In the genomic region with DNA sequence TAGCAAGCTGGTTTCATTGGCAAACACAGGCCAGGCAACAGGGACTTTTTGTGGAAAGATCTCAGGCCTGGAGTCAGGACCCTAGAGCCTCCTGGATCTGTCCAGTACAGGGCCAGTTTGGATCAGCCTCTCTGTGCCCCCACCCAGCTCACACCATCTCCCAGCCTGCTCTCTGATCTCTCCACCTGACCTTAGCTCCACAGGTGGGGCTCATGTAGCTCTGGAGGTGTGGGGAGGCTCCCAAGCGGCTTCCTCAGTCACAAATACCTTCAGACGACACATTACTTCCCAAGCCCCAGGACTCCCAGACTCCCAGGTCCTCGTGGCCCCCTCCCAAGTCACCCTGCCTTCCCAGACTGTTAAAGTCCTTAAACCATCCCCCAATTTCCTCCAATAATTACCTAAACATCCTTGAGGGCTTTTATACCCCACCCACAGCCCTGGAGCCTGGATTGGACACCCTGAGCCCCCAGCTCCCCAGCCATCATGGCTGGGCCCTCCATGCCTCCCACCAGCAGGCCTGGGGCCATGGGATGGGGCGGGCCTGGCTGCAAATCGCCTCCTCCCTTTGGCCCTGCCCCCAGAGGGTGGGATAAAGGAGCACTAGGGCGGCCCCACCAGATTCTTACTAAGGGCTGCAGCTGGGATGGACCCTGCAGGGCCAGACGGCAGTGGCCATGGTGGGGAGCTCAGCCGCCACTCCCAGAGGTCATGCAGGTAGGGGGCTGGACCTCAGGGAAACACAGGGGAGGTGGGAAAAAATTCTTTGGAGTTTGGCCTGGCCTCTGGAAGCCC, we compare ENCODE assay signal across 25 cellular contexts. TPM values are rescaled to one million over a fixed set of nuclear protein-coding genes. Genes with fewer than 3 reads are reported as not detected.
DNase-seq lines count a peak whose midpoint lies in the region; ATAC-seq and TF ChIP-seq lines count a peak whose summit lies in the region.
"Had no signal": no experiment of that assay in that cellular context is flagged by ENCODE, and none has a peak within 500 bp of the region (broad histone marks: within the 10 kb centered on the region; RNA-seq: fewer than 3 reads in every experiment).

No MANE protein-coding gene starts in this region.

- H3K27ac ChIP-seq in GM23338 (ENCODE audit: low read depth) = no peak overlapping the region
- no peak overlapping the region for H3K27ac ChIP-seq in IMR-90 (ENCODE audit: insufficient read depth, low read length)
- no peak overlapping the region for H3K27ac ChIP-seq in mesenchymal stem cell (ENCODE audit: low read length, poor library complexity, severe bottlenecking)
- H3K27ac ChIP-seq in stomach = no peak overlapping the region
- H3K27ac ChIP-seq in left ventricle myocardium inferior (replicated peaks) = no peak overlapping the region
- H3K27ac ChIP-seq: A549; BLaER1 treated with 17β-estradiol and CSF1 and Interleukin-3, amounts not matched to agents 10 nM and 100 nM; SJSA1 had no signal

- peaks cover 5% of the 10 kb centered on the region for H3K27me3 Mint-ChIP-seq in GM23338 (ENCODE audit: insufficient read depth, low read depth, poor library complexity)
- H3K27me3 Mint-ChIP-seq in glutamatergic neuron (ENCODE audit: unreplicated experiment) = no peaks in the 10 kb centered on the region
- H3K27me3 Mint-ChIP-seq: CD4-positive, alpha-beta memory T cell had no signal

- no peaks in the 10 kb centered on the region for H3K36me3 Mint-ChIP-seq in GM23338 (ENCODE audit: low read depth)
- H3K36me3 Mint-ChIP-seq in stimulated activated effector memory CD8-positive, alpha-beta T cell treated with anti-CD3 and anti-CD28 coated beads, Interleukin-12 subunit alpha, Interleukin-12 subunit beta, amount 100 ng/mL, for 72 hours = no peaks in the 10 kb centered on the region
- H3K36me3 Mint-ChIP-seq in glutamatergic neuron (ENCODE audit: unreplicated experiment) = no peaks in the 10 kb centered on the region
- H3K36me3 Mint-ChIP-seq: CD4-positive, alpha-beta memory T cell had no signal

- no peak overlapping the region for H3K56ac ChIP-seq in IMR-90 (ENCODE audit: extremely low read depth, insufficient read depth, low read length)

- no peak for TF ChIP-seq POLR2A in IMR-90 (IDR thresholded peaks at IDR 0.05; ENCODE audit: low read depth, low read length)
- TF ChIP-seq POLR2A in stomach (IDR thresholded peaks at IDR 0.05) = no peak

- H2BK120ac ChIP-seq in IMR-90 (ENCODE audit: low read depth, low read length) = peak overlapping the region; percentile 56
- H2BK120ac ChIP-seq in mesenchymal stem cell (ENCODE audit: low read depth, low read length) = no peak overlapping the region

- H3K4me3 Mint-ChIP-seq in GM23338 = no peak overlapping the region
- H3K4me3 Mint-ChIP-seq in stimulated activated effector memory CD8-positive, alpha-beta T cell treated with anti-CD3 and anti-CD28 coated beads, Interleukin-12 subunit alpha, Interleukin-12 subunit beta, amount 100 ng/mL, for 72 hours = no peak overlapping the region
- no peak overlapping the region for H3K4me3 Mint-ChIP-seq in glutamatergic neuron (ENCODE audit: unreplicated experiment)
- H3K4me3 Mint-ChIP-seq: CD4-positive, alpha-beta memory T cell had no signal

- H3K18ac ChIP-seq in IMR-90 (ENCODE audit: low read depth, low read length) = no peak overlapping the region
- H3K18ac ChIP-seq in mesenchymal stem cell (ENCODE audit: low read depth in 1 of 2, low read length in 2 of 2) = no peak overlapping the region

- H4K8ac ChIP-seq in IMR-90 (ENCODE audit: low read depth in 2 of 2, low read length in 2 of 2) (no peak overlapping the region), mesenchymal stem cell (ENCODE audit: low read length) (no peak overlapping the region)

- H2AK9ac ChIP-seq in IMR-90 (replicated peaks; ENCODE audit: low read depth, low read length, poor library complexity) = no peak overlapping the region

- CTCF ChIA-PET in IMR-90 (lab: Yijun Ruan, JAX) = interaction anchor here (0.6 kb wide), 1 partner anchor 17 kb away, joined by 3 read pairs; no protein-coding TSS in a partner anchor

- dilution Hi-C loops in IMR-90 (cut with HindIII; ENCODE audit: low sequenced_read_pairs, unreplicated experiment) = no loop called here

- peak overlapping the region; percentile 39; the same call in 1 of the 2 replicates for H4K91ac ChIP-seq in IMR-90 (ENCODE audit: insufficient read depth, low read depth, low read length)
- peak overlapping the region; percentile 15 for H4K91ac ChIP-seq in mesenchymal stem cell (ENCODE audit: low read length)

- H2BK5ac ChIP-seq in IMR-90 (ENCODE audit: low read depth, low read length, poor library complexity, severe bottlenecking) (no peak overlapping the region), mesenchymal stem cell (ENCODE audit: low read depth, low read length, poor library complexity, severe bottlenecking) (no peak overlapping the region)

- POLR2A ChIA-PET in IMR-90 (lab: Charles Lee; ENCODE audit: unreplicated experiment) = no interaction called here

- H2BK20ac ChIP-seq in IMR-90 (ENCODE audit: low read depth, low read length) = peak overlapping the region; percentile 49

- H2BK12ac ChIP-seq in mesenchymal stem cell (ENCODE audit: low read length in 2 of 2) = no peak overlapping the region

- no TSS peak for BruUV-seq in IMR-90 (replicated peaks; lab: Mats Ljungman, UMichigan)

- ATAC-seq in GM23338 = peak; percentile 60
- no peak for ATAC-seq in IMR-90 (ENCODE audit: low read depth)
- no peak for ATAC-seq in stimulated activated effector memory CD8-positive, alpha-beta T cell treated with anti-CD3 and anti-CD28 coated beads, Interleukin-12 subunit alpha, Interleukin-12 subunit beta, amount 100 ng/mL, for 72 hours
- ATAC-seq: A549 had no signal

- intact Hi-C loops in IMR-90 (cut with micrococcal nuclease) (no loop called here), stomach (cut with DNase I; ENCODE audit: low total_unique reads) (no loop called here), left ventricle myocardium inferior (cut with micrococcal nuclease) (no loop called here)

- TF ChIP-seq EP300 in stomach (IDR thresholded peaks at IDR 0.05) = no peak

- H2AK5ac ChIP-seq in IMR-90 (ENCODE audit: low read depth, low read length) = peak overlapping the region; percentile 1
- no peak overlapping the region for H2AK5ac ChIP-seq in mesenchymal stem cell (ENCODE audit: low read length, severe bottlenecking)

- peaks cover 3% of the 10 kb centered on the region for H3K9me1 ChIP-seq in IMR-90 (ENCODE audit: insufficient read depth, low read length)

- H2AFZ ChIP-seq in GM23338 = peak overlapping the region; percentile 56; the same call in 1 of the 2 replicates
- H2AFZ ChIP-seq in IMR-90 (replicated peaks; ENCODE audit: low read length, poor library complexity) = peak overlapping the region; percentile 61
- H2AFZ ChIP-seq in mesenchymal stem cell (ENCODE audit: low read depth, low read length) = no peak overlapping the region

- H2BK15ac ChIP-seq in IMR-90 (ENCODE audit: low read depth, low read length) (no peak overlapping the region), mesenchymal stem cell (ENCODE audit: low read depth, poor library complexity, severe bottlenecking) (no peak overlapping the region)

- no peak overlapping the region for H3K9ac ChIP-seq in IMR-90 (ENCODE audit: low read depth, low read length)
- no peak overlapping the region for H3K9ac ChIP-seq in mesenchymal stem cell (ENCODE audit: low read length)
- H3K9ac ChIP-seq: BLaER1 treated with 17β-estradiol and CSF1 and Interleukin-3, amounts not matched to agents 10 nM and 100 nM had no signal

- H3K79me1 ChIP-seq in IMR-90 (ENCODE audit: low read depth in 1 of 2, low read length in 2 of 2) = no peaks in the 10 kb centered on the region
- H3K79me1 ChIP-seq in mesenchymal stem cell (replicated peaks; ENCODE audit: low read length, poor library complexity, severe bottlenecking) = no peaks in the 10 kb centered on the region

- H3K27me3 ChIP-seq in GM23338 (ENCODE audit: insufficient read depth) (no peaks in the 10 kb centered on the region), IMR-90 (ENCODE audit: control insufficient read depth, insufficient read depth, low read length) (no peaks in the 10 kb centered on the region), mesenchymal stem cell (ENCODE audit: control insufficient read depth in 1 of 2, insufficient read depth in 1 of 2, low read length in 2 of 2) (no peaks in the 10 kb centered on the region), stomach (no peaks in the 10 kb centered on the region), left ventricle myocardium inferior (ENCODE audit: low read depth) (no peaks in the 10 kb centered on the region)
- H3K27me3 ChIP-seq: BLaER1 treated with 17β-estradiol and CSF1 and Interleukin-3, amounts not matched to agents 10 nM and 100 nM; MG63; SJSA1 had no signal

- H3K23ac ChIP-seq in IMR-90 (ENCODE audit: low read depth, low read length) (no peak overlapping the region), mesenchymal stem cell (ENCODE audit: low read length in 2 of 2) (no peak overlapping the region)

- H3K4me1 Mint-ChIP-seq in GM23338 (peaks cover 2% of the 10 kb centered on the region; the same call in 1 of the 3 replicates), glutamatergic neuron (ENCODE audit: low read depth, unreplicated experiment) (no peaks in the 10 kb centered on the region)
- no peaks in the 10 kb centered on the region for H3K4me1 Mint-ChIP-seq in stimulated activated effector memory CD8-positive, alpha-beta T cell treated with anti-CD3 and anti-CD28 coated beads, Interleukin-12 subunit alpha, Interleukin-12 subunit beta, amount 100 ng/mL, for 72 hours
- H3K4me1 Mint-ChIP-seq: CD4-positive, alpha-beta memory T cell had no signal

- H3K4ac ChIP-seq in IMR-90 (ENCODE audit: low read depth, low read length) (peak overlapping the region; percentile 68; the same call in 1 of the 2 replicates), mesenchymal stem cell (ENCODE audit: low read depth in 1 of 2, low read length in 2 of 2) (no peak overlapping the region)

- H3K4me3 ChIP-seq in GM23338 (no peak overlapping the region), IMR-90 (ENCODE audit: insufficient read depth, low read depth, low read length) (no peak overlapping the region), mesenchymal stem cell (ENCODE audit: insufficient read depth in 1 of 2, low read depth in 1 of 2, low read length in 2 of 2) (no peak overlapping the region), stomach (no peak overlapping the region), left ventricle myocardium inferior (no peak overlapping the region)
- H3K4me3 ChIP-seq: A549; BLaER1 treated with 17β-estradiol and CSF1 and Interleukin-3, amounts not matched to agents 10 nM and 100 nM; HAP-1; MG63; SJSA1 had no signal

- H3K27ac Mint-ChIP-seq in GM23338 (no peak overlapping the region), glutamatergic neuron (ENCODE audit: unreplicated experiment) (no peak overlapping the region)
- H3K27ac Mint-ChIP-seq in stimulated activated effector memory CD8-positive, alpha-beta T cell treated with anti-CD3 and anti-CD28 coated beads, Interleukin-12 subunit alpha, Interleukin-12 subunit beta, amount 100 ng/mL, for 72 hours = peak overlapping the region; percentile 37

- H3K9me3 ChIP-seq in IMR-90 (ENCODE audit: control insufficient read depth, insufficient read depth, low read length) = no peaks in the 10 kb centered on the region
- no peaks in the 10 kb centered on the region for H3K9me3 ChIP-seq in mesenchymal stem cell (ENCODE audit: control insufficient read depth, low read length)
- H3K9me3 ChIP-seq in stomach = no peaks in the 10 kb centered on the region
- no peaks in the 10 kb centered on the region for H3K9me3 ChIP-seq in left ventricle myocardium inferior (replicated peaks)
- H3K9me3 ChIP-seq: A549; BLaER1 treated with 17β-estradiol and CSF1 and Interleukin-3, amounts not matched to agents 10 nM and 100 nM; HAP-1; MG63; SJSA1 had no signal

- no peak overlapping the region for H4K5ac ChIP-seq in IMR-90 (ENCODE audit: low read depth, low read length)

- no peaks in the 10 kb centered on the region for H4K20me1 ChIP-seq in GM23338 (replicated peaks; ENCODE audit: insufficient read depth)
- no peaks in the 10 kb centered on the region for H4K20me1 ChIP-seq in IMR-90 (ENCODE audit: insufficient read depth, low read length)
- H4K20me1 ChIP-seq: BLaER1 treated with 17β-estradiol and CSF1 and Interleukin-3, amounts not matched to agents 10 nM and 100 nM had no signal

- no peak overlapping the region for H3K14ac ChIP-seq in IMR-90 (replicated peaks; ENCODE audit: low read depth, low read length)
- no peak overlapping the region for H3K14ac ChIP-seq in mesenchymal stem cell (ENCODE audit: low read length in 2 of 2)

- no peaks in the 10 kb centered on the region for H3K79me2 ChIP-seq in GM23338 (replicated peaks; ENCODE audit: insufficient read depth)

- no peaks in the 10 kb centered on the region for H3F3A ChIP-seq in GM23338 (replicated peaks; ENCODE audit: low read depth)

- no peaks in the 10 kb centered on the region for H3K36me3 ChIP-seq in GM23338 (ENCODE audit: insufficient read depth)
- no peaks in the 10 kb centered on the region for H3K36me3 ChIP-seq in IMR-90 (ENCODE audit: control insufficient read depth, insufficient read depth, low read length)
- no peaks in the 10 kb centered on the region for H3K36me3 ChIP-seq in mesenchymal stem cell (ENCODE audit: control insufficient read depth in 1 of 2, insufficient read depth in 2 of 2, low read depth in 1 of 2, low read length in 2 of 2)
- no peaks in the 10 kb centered on the region for H3K36me3 ChIP-seq in stomach
- no peaks in the 10 kb centered on the region for H3K36me3 ChIP-seq in left ventricle myocardium inferior
- H3K36me3 ChIP-seq: BLaER1 treated with 17β-estradiol and CSF1 and Interleukin-3, amounts not matched to agents 10 nM and 100 nM; HAP-1; MG63; SJSA1 had no signal

- no peak for TF ChIP-seq RAD21 in IMR-90 (IDR thresholded peaks at IDR 0.05; ENCODE audit: low read length)

- WGBS in IMR-90 (ENCODE audit: extremely low coverage in 2 of 2, insufficient read length in 1 of 2), 2 experiments = no CpG with 5 or more reads among the region's 8 CpGs
- WGBS in mesenchymal stem cell = 72% methylated on average over 8 of the region's 8 CpGs
- 86 to 91% (median 88%) methylated on average over 5 to 8 of the region's 8 CpGs for WGBS in stomach, 5 donors

- H3K9me3 Mint-ChIP-seq in GM23338 (no peaks in the 10 kb centered on the region), glutamatergic neuron (ENCODE audit: unreplicated experiment) (no peaks in the 10 kb centered on the region)
- H3K9me3 Mint-ChIP-seq in stimulated activated effector memory CD8-positive, alpha-beta T cell treated with anti-CD3 and anti-CD28 coated beads, Interleukin-12 subunit alpha, Interleukin-12 subunit beta, amount 100 ng/mL, for 72 hours = no peaks in the 10 kb centered on the region

- H3K9me2 ChIP-seq in GM23338 (ENCODE audit: insufficient read depth) = no peaks in the 10 kb centered on the region

- H3K4me1 ChIP-seq in GM23338 (ENCODE audit: insufficient read depth) = peaks cover 4% of the 10 kb centered on the region; the same call in 1 of the 2 replicates
- peaks cover 3% of the 10 kb centered on the region; the same call in 1 of the 2 replicates for H3K4me1 ChIP-seq in IMR-90 (ENCODE audit: control insufficient read depth, insufficient read depth, low read length)
- H3K4me1 ChIP-seq in mesenchymal stem cell (ENCODE audit: control insufficient read depth, insufficient read depth, low read depth, low read length) = peaks cover 1% of the 10 kb centered on the region
- H3K4me1 ChIP-seq in stomach = peaks cover 0 to 5% (median 0%) of the 10 kb centered on the region in 4 donors
- H3K4me1 ChIP-seq in left ventricle myocardium inferior = peaks cover 13% of the 10 kb centered on the region
- H3K4me1 ChIP-seq: A549; BLaER1 treated with 17β-estradiol and CSF1 and Interleukin-3, amounts not matched to agents 10 nM and 100 nM; HAP-1; SJSA1 had no signal

- H3K4me2 ChIP-seq in GM23338 (no peak overlapping the region), IMR-90 (ENCODE audit: low read depth, low read length) (no peak overlapping the region), mesenchymal stem cell (ENCODE audit: low read length, poor library complexity, severe bottlenecking) (no peak overlapping the region)
- H3K4me2 ChIP-seq: A549; BLaER1 treated with 17β-estradiol and CSF1 and Interleukin-3, amounts not matched to agents 10 nM and 100 nM had no signal

- no peak for DNase-seq in GM23338 (ENCODE audit: low spot score)
- DNase-seq in IMR-90 = no peak
- DNase-seq in mesenchymal stem cell = no peak
- no peak for DNase-seq in stimulated activated effector memory CD8-positive, alpha-beta T cell treated with anti-CD3 and anti-CD28 coated beads, Interleukin-12 subunit alpha, Interleukin-12 subunit beta, amount 100 ng/mL, for 72 hours (ENCODE audit: low spot score in 2 of 2)
- DNase-seq in stomach = no peak
- no peak for DNase-seq in left ventricle myocardium inferior
- DNase-seq in nucleus accumbens (lab: John Stamatoyannopoulos, UW) = no peak
- DNase-seq in glutamatergic neuron = no peak
- DNase-seq: AML-193; CD4-positive, alpha-beta memory T cell; COR-L47; DMS53; KG1; MG63; NCI-H1105 treated with DMSO at 0.1 percent for 48 hours; NCI-H146; NCI-H2029; NCI-H446; NCI-H526; Right ventricle myocardium superior; RPMI8226 had no signal

- TF ChIP-seq CTCF in GM23338 (conservative IDR thresholded peaks at IDR 0.05; ENCODE audit: low read depth in 2 of 2) (no peak), IMR-90 (conservative IDR thresholded peaks at IDR 0.05; ENCODE audit: low read depth, low read length) (no peak), stomach (IDR thresholded peaks at IDR 0.05) (no peak), left ventricle myocardium inferior (IDR thresholded peaks at IDR 0.05; ENCODE audit: borderline replicate concordance) (no peak), glutamatergic neuron (IDR thresholded peaks at IDR 0.05; ENCODE audit: partially characterized antibody, unreplicated experiment) (no peak)

- in situ Hi-C loops in IMR-90 (cut with MboI; ENCODE audit: low sequenced_read_pairs) = no loop called here

RNA-seq across cellular contexts. Expression of a gene that starts 15.9 kb away (rescaled TPM):
- 18.5 and 25.5 TPM in 2 replicates for total RNA-seq in GM23338 (2014; rRNA removed; shearing (Covaris generic))
- polyA plus RNA-seq in GM23338 (2016; fragmentation: Nextera tagmentation; extraction: Ambion mirVana) (5.4 and 6.5 TPM in 2 replicates), IMR-90 (2012; rRNA removed) (6.8 and 7.1 TPM in 2 replicates), stomach (1 to 10 TPM; 3.1 to 4.9 (median 3.2) TPM)
- total RNA-seq in IMR-90 (2012; rRNA removed) (7.5 and 9.1 TPM in 2 replicates), stomach (1 to 10 TPM; 1.3 to 8.3 (median 3.5) TPM), left ventricle myocardium inferior (3.7 TPM), glutamatergic neuron (ENCODE audit: unreplicated experiment) (33.4 TPM)
- polyA plus RNA-seq in IMR-90 (2012; cell fraction: cytosol; rRNA removed) = 4.5 and 6.8 TPM in 2 replicates
- polyA plus RNA-seq in IMR-90 (2012; cell fraction: nucleus; rRNA removed; ENCODE audit: low replicate concordance) = 5.0 and 6.6 TPM in 2 replicates
- 2.3 TPM for polyA plus RNA-seq in mesenchymal stem cell (2013, experiment 1 of 2)
- polyA plus RNA-seq in mesenchymal stem cell (2013, experiment 2 of 2) = 2.3 TPM

RNA-seq across cellular contexts. Expression of a gene that starts 31.9 kb away (rescaled TPM):
- 1,297 and 1,329 TPM in 2 replicates for total RNA-seq in GM23338 (2014; rRNA removed; shearing (Covaris generic))
- polyA plus RNA-seq in GM23338 (2016; fragmentation: Nextera tagmentation; extraction: Ambion mirVana) = 686 and 730 TPM in 2 replicates
- 1,746 and 2,310 TPM in 2 replicates for total RNA-seq in IMR-90 (2012; rRNA removed)
- polyA plus RNA-seq in IMR-90 (2012; rRNA removed) = 3,153 and 3,261 TPM in 2 replicates
- 1,705 and 1,838 TPM in 2 replicates for polyA plus RNA-seq in IMR-90 (2012; cell fraction: cytosol; rRNA removed)
- 1,133 and 1,323 TPM in 2 replicates for polyA plus RNA-seq in IMR-90 (2012; cell fraction: nucleus; rRNA removed; ENCODE audit: low replicate concordance)
- 1,727 TPM for polyA plus RNA-seq in mesenchymal stem cell (2013, experiment 1 of 2)
- polyA plus RNA-seq in mesenchymal stem cell (2013, experiment 2 of 2) = 1,711 TPM
- 1,000 to 10,000 TPM in 3 of 5 donors, 100 to 1,000 TPM in 2; 584 to 2,035 (median 1,370) TPM for total RNA-seq in stomach
- 1,000 to 10,000 TPM; 1,897 to 2,710 (median 2,028) TPM for polyA plus RNA-seq in stomach
- total RNA-seq in left ventricle myocardium inferior = 552 TPM
- 690 TPM for total RNA-seq in glutamatergic neuron (ENCODE audit: unreplicated experiment)
